In genomic region chr9:82532504-82532903, GRCh38 we compare ENCODE assay signal across 10 cellular contexts.
A peak's percentile ranks its signal among the peaks of the same experiment; 100 is the strongest.
DNase-seq lines count a peak whose midpoint lies in the region; ATAC-seq and TF ChIP-seq lines count a peak whose summit lies in the region.
"Had no signal": no experiment of that assay in that cellular context is flagged by ENCODE, and none has a peak within 500 bp of the region (broad histone marks: within the 10 kb centered on the region; RNA-seq: fewer than 3 reads in every experiment).

No MANE protein-coding gene starts in this region.

- H3K9me3 Mint-ChIP-seq in progenitor cell of endocrine pancreas (ENCODE audit: low read depth) = peaks cover 10% of the 10 kb centered on the region
- H3K9me3 Mint-ChIP-seq in activated CD4-positive, alpha-beta T cell treated with anti-CD3 and anti-CD28 coated beads, Interleukin-2, amount 10 ng/mL, durations not matched to agents 7 days and 5 days = peaks cover 7% of the 10 kb centered on the region

- no peak overlapping the region for H3K27ac Mint-ChIP-seq in progenitor cell of endocrine pancreas
- no peak overlapping the region for H3K27ac Mint-ChIP-seq in activated CD4-positive, alpha-beta T cell treated with anti-CD3 and anti-CD28 coated beads, Interleukin-2, amount 10 ng/mL, durations not matched to agents 7 days and 5 days
- H3K27ac Mint-ChIP-seq: activated CD4-positive, alpha-beta T cell treated with anti-CD3 and anti-CD28 coated beads for 36 hours had no signal

- peaks cover 3% of the 10 kb centered on the region for H3K27me3 Mint-ChIP-seq in progenitor cell of endocrine pancreas
- no peaks in the 10 kb centered on the region for H3K27me3 Mint-ChIP-seq in activated CD4-positive, alpha-beta T cell treated with anti-CD3 and anti-CD28 coated beads, Interleukin-2, amount 10 ng/mL, durations not matched to agents 7 days and 5 days
- H3K27me3 Mint-ChIP-seq: activated CD4-positive, alpha-beta T cell treated with anti-CD3 and anti-CD28 coated beads for 36 hours had no signal

- H3K4me1 Mint-ChIP-seq in progenitor cell of endocrine pancreas (ENCODE audit: low read depth) = no peaks in the 10 kb centered on the region
- H3K4me1 Mint-ChIP-seq in activated CD4-positive, alpha-beta T cell treated with anti-CD3 and anti-CD28 coated beads, Interleukin-2, amount 10 ng/mL, durations not matched to agents 7 days and 5 days = no peaks in the 10 kb centered on the region
- H3K4me1 Mint-ChIP-seq: activated CD4-positive, alpha-beta T cell treated with anti-CD3 and anti-CD28 coated beads for 36 hours had no signal

- POLR2A ChIA-PET in activated CD4-positive, alpha-beta T cell treated with anti-CD3 and anti-CD28 coated beads, Interleukin-2, amount 10 ng/mL, durations not matched to agents 7 days and 5 days (lab: Charles Lee) = interaction anchor here (0.6 kb wide), 1 partner anchor 9 kb away, joined by 3 read pairs; no protein-coding TSS in a partner anchor

- DNase-seq in DMS153 (lab: John Stamatoyannopoulos, UW) = peak; percentile 26
- DNase-seq in DMS153 treated with DMSO at 0.1 percent for 48 hours (lab: John Stamatoyannopoulos, UW; ENCODE audit: unreplicated experiment) = no peak
- peak; percentile 36 for DNase-seq in NCI-H2029 treated with DMSO at 0.1 percent for 48 hours (lab: John Stamatoyannopoulos, UW)
- peak; percentile 12 for DNase-seq in choroid plexus epithelial cell (ENCODE audit: low read depth)
- DNase-seq in progenitor cell of endocrine pancreas (ENCODE audit: low spot score, unreplicated experiment) = no peak
- DNase-seq in activated CD4-positive, alpha-beta T cell treated with anti-CD3 and anti-CD28 coated beads, Interleukin-2, amount 10 ng/mL, durations not matched to agents 7 days and 5 days = no peak
- DNase-seq: activated CD4-positive, alpha-beta T cell treated with anti-CD3 and anti-CD28 coated beads for 36 hours had no signal

- ATAC-seq in GM18511 (IDR thresholded peaks at IDR 0.05; ENCODE audit: unreplicated experiment) (no peak), GM21717 (IDR thresholded peaks at IDR 0.05; ENCODE audit: unreplicated experiment) (no peak)
- ATAC-seq: activated CD4-positive, alpha-beta T cell treated with anti-CD3 and anti-CD28 coated beads for 36 hours had no signal

- no peak overlapping the region for H3K4me3 ChIP-seq in choroid plexus epithelial cell (ENCODE audit: low read depth, low read length)
- H3K4me3 ChIP-seq: skin epidermis had no signal

- TF ChIP-seq CTCF in choroid plexus epithelial cell (conservative IDR thresholded peaks at IDR 0.05; ENCODE audit: low read depth, low read length) (peak; percentile 13), progenitor cell of endocrine pancreas (IDR thresholded peaks at IDR 0.05; ENCODE audit: unreplicated experiment) (peak; percentile 27)

- H3K36me3 Mint-ChIP-seq in progenitor cell of endocrine pancreas (ENCODE audit: insufficient read depth) = peaks cover 1% of the 10 kb centered on the region
- H3K36me3 Mint-ChIP-seq in activated CD4-positive, alpha-beta T cell treated with anti-CD3 and anti-CD28 coated beads, Interleukin-2, amount 10 ng/mL, durations not matched to agents 7 days and 5 days (ENCODE audit: low read depth) = no peaks in the 10 kb centered on the region

- CTCF ChIA-PET in activated CD4-positive, alpha-beta T cell treated with anti-CD3 and anti-CD28 coated beads, Interleukin-2, amount 10 ng/mL, durations not matched to agents 7 days and 5 days (lab: Charles Lee) = no interaction called here

- H3K4me3 Mint-ChIP-seq in progenitor cell of endocrine pancreas (ENCODE audit: low read depth) = no peak overlapping the region
- H3K4me3 Mint-ChIP-seq in activated CD4-positive, alpha-beta T cell treated with anti-CD3 and anti-CD28 coated beads, Interleukin-2, amount 10 ng/mL, durations not matched to agents 7 days and 5 days = no peak overlapping the region
- H3K4me3 Mint-ChIP-seq: activated CD4-positive, alpha-beta T cell treated with anti-CD3 and anti-CD28 coated beads for 36 hours had no signal

Comparison
In these comparisons a context has a peak if more than half of its experiments do, and no peak if none do; other contexts are left out.
1. DNase-seq: peak in DMS153 (single experiment), NCI-H2029 treated with DMSO at 0.1 percent for 48 hours (single experiment) and choroid plexus epithelial cell (single experiment); none in DMS153 treated with DMSO at 0.1 percent for 48 hours (single experiment), progenitor cell of endocrine pancreas (single experiment) and activated CD4-positive, alpha-beta T cell treated with anti-CD3 and anti-CD28 coated beads, Interleukin-2, amount 10 ng/mL, durations not matched to agents 7 days and 5 days (single experiment).